13 cellular contexts compared by ENCODE assay signal in the genomic region with DNA sequence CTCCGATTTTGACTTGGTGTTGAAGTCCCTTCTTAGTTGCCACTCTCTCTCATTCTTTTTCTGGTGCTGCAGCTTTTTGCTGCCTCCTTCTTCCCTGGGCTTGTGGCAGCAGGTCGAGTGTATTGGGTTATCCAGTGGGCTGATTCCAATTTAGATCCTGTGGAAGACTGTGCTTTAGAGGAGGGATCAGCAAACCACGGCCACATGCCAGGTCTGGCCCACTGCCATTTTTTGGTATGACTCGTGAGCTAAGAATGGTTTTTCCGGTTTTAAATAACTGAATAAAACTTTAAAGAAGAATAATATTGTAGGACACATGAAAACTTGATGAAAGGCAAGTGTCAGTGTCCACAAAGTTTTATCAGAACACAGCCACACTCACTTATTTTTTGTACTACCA.
DNase-seq lines count a peak whose midpoint lies in the region; ATAC-seq and TF ChIP-seq lines count a peak whose summit lies in the region.
"Had no signal": no experiment of that assay in that cellular context is flagged by ENCODE, and none has a peak within 500 bp of the region (broad histone marks: within the 10 kb centered on the region; RNA-seq: fewer than 3 reads in every experiment).

No MANE protein-coding gene starts in this region.

- no TSS peak for BruUV-seq in Calu3 (replicated peaks; lab: Mats Ljungman, UMichigan)

- TF ChIP-seq CTCF in Calu3 (IDR thresholded peaks at IDR 0.05; ENCODE audit: unreplicated experiment) (no peak), LNCaP clone FGC (IDR thresholded peaks at IDR 0.05; ENCODE audit: control insufficient read depth, extremely low read depth, insufficient read depth) (no peak), endothelial cell (IDR thresholded peaks at IDR 0.05; ENCODE audit: unreplicated experiment) (no peak)

- CTCF ChIA-PET in Calu3 (lab: Charles Lee), result no interaction called here

- DNase-seq in Calu3 (peak; percentile 28), LNCaP clone FGC (ENCODE audit: low read depth) (peak; percentile 7), brain pericyte (ENCODE audit: low read depth, low spot score) (peak; percentile 40), myocyte (ENCODE audit: low read depth) (peak; percentile 0), NOMO-1 (lab: John Stamatoyannopoulos, UW; ENCODE audit: unreplicated experiment in 2 of 2) (no peak), endothelial cell (ENCODE audit: low spot score) (no peak)
- no peak for DNase-seq in natural killer cell treated with Interleukin-12 subunit alpha and Interleukin-12 subunit beta and Interleukin-15 and Interleukin-18, amount 100 ng/mL, for 72 hours (ENCODE audit: low spot score)
- no peak for DNase-seq in stimulated activated CD4-positive, alpha-beta T cell treated with anti-CD3 and anti-CD28 coated beads, Interleukin-12 subunit alpha, Interleukin-12 subunit beta, amount 100 ng/mL, for 4 hours
- DNase-seq: activated CD8-positive, alpha-beta T cell treated with anti-CD3 and anti-CD28 coated beads, Interleukin-2, amount 10 ng/mL, durations not matched to agents 7 days and 5 days; amygdala; kidney; NCI-H774; stimulated activated naive CD4-positive, alpha-beta T cell treated with Interleukin-2 at 50 U/mL for 16 hours had no signal

- no peak for ATAC-seq in natural killer cell treated with Interleukin-12 subunit alpha and Interleukin-12 subunit beta and Interleukin-15 and Interleukin-18, amount 100 ng/mL, for 72 hours
- ATAC-seq: activated CD8-positive, alpha-beta T cell treated with anti-CD3 and anti-CD28 coated beads, Interleukin-2, amount 10 ng/mL, durations not matched to agents 7 days and 5 days had no signal

- no peak overlapping the region for H3K4me3 Mint-ChIP-seq in Calu3 (ENCODE audit: low read depth, unreplicated experiment)
- H3K4me3 Mint-ChIP-seq in natural killer cell treated with Interleukin-12 subunit alpha and Interleukin-12 subunit beta and Interleukin-15 and Interleukin-18, amount 100 ng/mL, for 72 hours, result no peak overlapping the region
- H3K4me3 Mint-ChIP-seq in endothelial cell (ENCODE audit: unreplicated experiment), result no peak overlapping the region
- H3K4me3 Mint-ChIP-seq: activated CD8-positive, alpha-beta T cell treated with anti-CD3 and anti-CD28 coated beads, Interleukin-2, amount 10 ng/mL, durations not matched to agents 7 days and 5 days had no signal

- intact Hi-C loops in Calu3 (cut with micrococcal nuclease; ENCODE audit: unreplicated experiment), result no loop called here

- H3K4me1 Mint-ChIP-seq in Calu3 (ENCODE audit: low read depth, unreplicated experiment) (no peaks in the 10 kb centered on the region), endothelial cell (ENCODE audit: unreplicated experiment) (no peaks in the 10 kb centered on the region)
- H3K4me1 Mint-ChIP-seq in natural killer cell treated with Interleukin-12 subunit alpha and Interleukin-12 subunit beta and Interleukin-15 and Interleukin-18, amount 100 ng/mL, for 72 hours (ENCODE audit: low read depth in 2 of 2), result no peaks in the 10 kb centered on the region

- H3K9me3 Mint-ChIP-seq in Calu3 (ENCODE audit: low read depth, unreplicated experiment), result peaks cover 2% of the 10 kb centered on the region
- H3K9me3 Mint-ChIP-seq in natural killer cell treated with Interleukin-12 subunit alpha and Interleukin-12 subunit beta and Interleukin-15 and Interleukin-18, amount 100 ng/mL, for 72 hours, result peaks cover 6% of the 10 kb centered on the region
- no peaks in the 10 kb centered on the region for H3K9me3 Mint-ChIP-seq in endothelial cell (ENCODE audit: unreplicated experiment)

- H3K4me3 ChIP-seq in LNCaP clone FGC (ENCODE audit: low read depth, low read length), result no peak overlapping the region

- no peaks in the 10 kb centered on the region for H3K36me3 Mint-ChIP-seq in Calu3 (ENCODE audit: insufficient read depth, unreplicated experiment)
- H3K36me3 Mint-ChIP-seq in natural killer cell treated with Interleukin-12 subunit alpha and Interleukin-12 subunit beta and Interleukin-15 and Interleukin-18, amount 100 ng/mL, for 72 hours, result no peaks in the 10 kb centered on the region
- no peaks in the 10 kb centered on the region for H3K36me3 Mint-ChIP-seq in endothelial cell (ENCODE audit: low read depth, unreplicated experiment)

- no peak overlapping the region for H3K27ac Mint-ChIP-seq in Calu3 (ENCODE audit: unreplicated experiment)
- no peak overlapping the region for H3K27ac Mint-ChIP-seq in natural killer cell treated with Interleukin-12 subunit alpha and Interleukin-12 subunit beta and Interleukin-15 and Interleukin-18, amount 100 ng/mL, for 72 hours
- H3K27ac Mint-ChIP-seq in endothelial cell (ENCODE audit: unreplicated experiment), result no peak overlapping the region
- H3K27ac Mint-ChIP-seq: activated CD8-positive, alpha-beta T cell treated with anti-CD3 and anti-CD28 coated beads, Interleukin-2, amount 10 ng/mL, durations not matched to agents 7 days and 5 days had no signal

- H3K27me3 Mint-ChIP-seq in Calu3 (ENCODE audit: unreplicated experiment), result no peaks in the 10 kb centered on the region
- H3K27me3 Mint-ChIP-seq in natural killer cell treated with Interleukin-12 subunit alpha and Interleukin-12 subunit beta and Interleukin-15 and Interleukin-18, amount 100 ng/mL, for 72 hours, result no peaks in the 10 kb centered on the region
- no peaks in the 10 kb centered on the region for H3K27me3 Mint-ChIP-seq in endothelial cell (ENCODE audit: unreplicated experiment)

Comparison
In these comparisons a context has a peak if more than half of its experiments do, and no peak if none do; other contexts are left out.
1. DNase-seq: peak in Calu3 (single experiment), LNCaP clone FGC (single experiment), brain pericyte (single experiment) and myocyte (single experiment); none in NOMO-1 (0 of 2), natural killer cell treated with Interleukin-12 subunit alpha and Interleukin-12 subunit beta and Interleukin-15 and Interleukin-18, amount 100 ng/mL, for 72 hours (single experiment), stimulated activated CD4-positive, alpha-beta T cell treated with anti-CD3 and anti-CD28 coated beads, Interleukin-12 subunit alpha, Interleukin-12 subunit beta, amount 100 ng/mL, for 4 hours (single experiment) and endothelial cell (single experiment).